8 cellular contexts compared by ENCODE assay signal in the genomic region with DNA sequence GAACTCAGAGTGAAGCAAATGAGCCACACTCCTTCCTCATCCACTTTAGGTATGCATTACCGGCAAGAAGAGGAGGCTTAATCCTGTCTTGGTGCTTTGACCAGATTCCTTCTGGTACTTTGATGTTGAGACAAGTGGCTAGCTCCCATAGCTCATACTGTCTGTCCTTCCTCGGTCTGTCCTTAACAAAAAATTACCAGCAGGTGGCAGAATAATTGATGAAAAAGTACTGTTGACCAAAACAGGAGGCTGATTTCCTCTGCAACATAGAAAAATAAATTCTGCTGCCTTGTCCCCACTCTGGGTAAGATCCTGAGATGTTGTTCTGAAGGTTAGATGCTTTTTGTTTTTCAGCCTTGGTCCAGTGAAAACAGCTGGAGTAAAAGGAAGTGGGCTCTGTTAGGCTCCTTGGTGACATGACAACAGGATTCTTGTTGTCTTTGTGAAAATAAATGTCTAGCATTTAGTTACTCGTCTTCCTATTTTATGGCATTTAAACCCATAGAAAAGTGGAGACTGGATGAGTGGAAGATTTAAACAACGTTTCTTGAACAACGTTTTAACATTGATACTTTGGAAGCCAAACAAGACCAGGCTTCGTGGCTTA. TPM values are rescaled to one million over a fixed set of nuclear protein-coding genes. Genes with fewer than 3 reads are reported as not detected.
A peak's percentile ranks its signal among the peaks of the same experiment; 100 is the strongest.
DNase-seq lines count a peak whose midpoint lies in the region; ATAC-seq and TF ChIP-seq lines count a peak whose summit lies in the region.

No MANE protein-coding gene starts in this region.

- TF ChIP-seq CTCF in CD14-positive monocyte (IDR thresholded peaks at IDR 0.05) (peak; percentile 57), GM20000 (IDR thresholded peaks at IDR 0.05; ENCODE audit: extremely low read depth, missing control alignments) (peak; percentile 34), chondrocyte (IDR thresholded peaks at IDR 0.05) (peak; percentile 81), neural cell (IDR thresholded peaks at IDR 0.05; ENCODE audit: poor library complexity, severe bottlenecking) (peak; percentile 50)

- ATAC-seq in T-helper 17 cell = no peak
- ATAC-seq in HG03571 (IDR thresholded peaks at IDR 0.05; ENCODE audit: unreplicated experiment) = no peak

- H3K27ac ChIP-seq in neural cell (ENCODE audit: low read length) = no peak overlapping the region

- no peak overlapping the region for H2AFZ ChIP-seq in neural cell (ENCODE audit: low read depth, low read length)

- H3K36me3 ChIP-seq in neural cell (ENCODE audit: insufficient read depth, low read length) = no peaks in the 10 kb centered on the region

- H3K27ac Mint-ChIP-seq in CD14-positive monocyte = no peak overlapping the region
- no peak overlapping the region for H3K27ac Mint-ChIP-seq in chondrocyte (ENCODE audit: unreplicated experiment)
- no peak overlapping the region for H3K27ac Mint-ChIP-seq in T-helper 17 cell

- H3K9me3 Mint-ChIP-seq in CD14-positive monocyte (peaks cover 0 to 2% (median 0%) of the 10 kb centered on the region in 7 donors), chondrocyte (ENCODE audit: low read depth) (no peaks in the 10 kb centered on the region)

- peak; percentile 30 for TF ChIP-seq RAD21 in neural cell (conservative IDR thresholded peaks at IDR 0.05)

- H3F3A ChIP-seq in neural cell (ENCODE audit: insufficient read depth, low read length, poor library complexity, severe bottlenecking) = peaks cover 8% of the 10 kb centered on the region

- H3K9ac ChIP-seq in neural cell (ENCODE audit: low read length) = no peak overlapping the region

- no peak for DNase-seq in CD14-positive monocyte (ENCODE audit: low spot score)
- DNase-seq in GM20000 (ENCODE audit: low spot score) = peak; percentile 43
- DNase-seq in NCI-H69 (lab: John Stamatoyannopoulos, UW) = peak; percentile 58
- DNase-seq in chondrocyte (ENCODE audit: low spot score) = no peak
- no peak for DNase-seq in T-helper 17 cell
- no peak for DNase-seq in activated naive CD4-positive, alpha-beta T cell treated with Interleukin-2 at 50 U/mL for 16 hours

- H3K4me2 ChIP-seq in neural cell (ENCODE audit: low read length) = no peak overlapping the region

- intact Hi-C loops in CD14-positive monocyte (cut with micrococcal nuclease) = no loop called here

- no peaks in the 10 kb centered on the region for H3K79me2 ChIP-seq in neural cell (replicated peaks; ENCODE audit: insufficient read depth, low read length)

- no peaks in the 10 kb centered on the region for H3K27me3 ChIP-seq in neural cell (ENCODE audit: insufficient read depth, low read depth, low read length)

- H3K9me3 ChIP-seq in neural cell (ENCODE audit: low read length) = no peaks in the 10 kb centered on the region
- H3K9me3 ChIP-seq in T-helper 17 cell (ENCODE audit: control insufficient read depth, low read length, poor library complexity, severe bottlenecking) = no peaks in the 10 kb centered on the region

- H4K20me1 ChIP-seq in neural cell (ENCODE audit: insufficient read depth) = no peaks in the 10 kb centered on the region

- H3K36me3 Mint-ChIP-seq in CD14-positive monocyte (no peaks in the 10 kb centered on the region), chondrocyte (ENCODE audit: low read depth) (no peaks in the 10 kb centered on the region), T-helper 17 cell (ENCODE audit: low read depth) (no peaks in the 10 kb centered on the region)

- H3K4me1 Mint-ChIP-seq in CD14-positive monocyte (peaks cover 31% of the 10 kb centered on the region), chondrocyte (ENCODE audit: low read depth) (peaks cover 17% of the 10 kb centered on the region), T-helper 17 cell (peaks cover 26% of the 10 kb centered on the region)

- H3K27me3 Mint-ChIP-seq in CD14-positive monocyte (ENCODE audit: low read depth in 3 of 3) (peaks cover 2 to 19% (median 3%) of the 10 kb centered on the region in 3 donors), chondrocyte (ENCODE audit: low read depth) (no peaks in the 10 kb centered on the region), T-helper 17 cell (peaks cover 11% of the 10 kb centered on the region)

- H3K4me3 ChIP-seq in neural cell (ENCODE audit: low read length) = no peak overlapping the region

- H3K4me3 Mint-ChIP-seq in CD14-positive monocyte (no peak overlapping the region), chondrocyte (ENCODE audit: unreplicated experiment) (no peak overlapping the region), T-helper 17 cell (no peak overlapping the region)

- H3K9me2 ChIP-seq in neural cell (ENCODE audit: insufficient read depth, low read length) = no peaks in the 10 kb centered on the region

- no peak for TF ChIP-seq EP300 in neural cell (conservative IDR thresholded peaks at IDR 0.05; ENCODE audit: poor library complexity, severe bottlenecking)

TF ChIP-seq in neural cell, 6 proteins besides CTCF, POLR2A, EP300 and RAD21:
- TF ChIP-seq TAF1 (IDR thresholded peaks at IDR 0.05; ENCODE audit: low read depth) (no peak), SMC3 (conservative IDR thresholded peaks at IDR 0.05; ENCODE audit: poor library complexity) (peak; percentile 59)

RNA-seq across cellular contexts. Expression of a gene that starts 11.2 kb away (rescaled TPM):
- polyA plus RNA-seq in CD14-positive monocyte (not detected), neural cell (not detected in 2 replicates)
- total RNA-seq in chondrocyte (not detected in 3 replicates), T-helper 17 cell (not detected)
- polyA minus RNA-seq in neural cell = 0.49 TPM in 1 of 2 replicates, not detected in the other

RNA-seq across cellular contexts. Expression of a gene that starts 36.3 kb away (rescaled TPM):
- polyA plus RNA-seq in CD14-positive monocyte (100 to 1,000 TPM; 640 to 844 TPM), neural cell (140 and 165 TPM in 2 replicates)
- total RNA-seq in chondrocyte (3.8 to 55.5 TPM (median 4.0 TPM) in 3 replicates), T-helper 17 cell (100 to 1,000 TPM; 567 to 927 TPM)
- 601 and 667 TPM in 2 replicates for polyA minus RNA-seq in neural cell

Comparison
In these comparisons a context has a peak if more than half of its experiments do, and no peak if none do; other contexts are left out.
1. DNase-seq: peak in GM20000 (single experiment) and NCI-H69 (single experiment); none in CD14-positive monocyte (single experiment), chondrocyte (single experiment), T-helper 17 cell (0 of 3) and activated naive CD4-positive, alpha-beta T cell treated with Interleukin-2 at 50 U/mL for 16 hours (single experiment).
2. RNA of a gene that starts 36.3 kb away (total RNA-seq): 567 to 927 TPM in T-helper 17 cell; 3.8 to 55.5 TPM in chondrocyte; every median in the first group is over 10 times any median in the second.
3. Peak in every context shown above with its lines, with median percentiles within 50 percentile points of each other: CTCF ChIP-seq.